Comparison of ENCODE assay signal across 1 cellular context in genomic region chr20:62603021-62603906, GRCh38.
TF ChIP-seq lines count a peak whose summit lies in the region.

No MANE protein-coding gene starts in this region.

TF ChIP-seq in K562, 482 proteins besides CTCF, POLR2A, EP300 and RAD21 (continued from another document):
- TF ChIP-seq PKNOX1 (IDR thresholded peaks at IDR 0.05), result peak; percentile 5; the same call in 1 of the 2 replicates
- TF ChIP-seq ZNF436 (CRISPR knock-in tag; IDR thresholded peaks at IDR 0.05), result no peak
- TF ChIP-seq E2F1 (CRISPR knock-in tag; IDR thresholded peaks at IDR 0.05), result no peak
- TF ChIP-seq TSHZ1 (CRISPR knock-in tag; IDR thresholded peaks at IDR 0.05), result no peak
- TF ChIP-seq KDM5B (IDR thresholded peaks at IDR 0.05; ENCODE audit: insufficient replicate concordance, low read depth, low read length), result no peak
- no peak for TF ChIP-seq ZNF518B (CRISPR knock-in tag; IDR thresholded peaks at IDR 0.05)
- no peak for TF ChIP-seq EGR1 (conservative IDR thresholded peaks at IDR 0.05)
- no peak for TF ChIP-seq ZNF551 (CRISPR knock-in tag; IDR thresholded peaks at IDR 0.05)
- no peak for TF ChIP-seq MAFK (IDR thresholded peaks at IDR 0.05; ENCODE audit: low read length)
- TF ChIP-seq RHOXF2B (CRISPR knock-in tag; conservative IDR thresholded peaks at IDR 0.05), result no peak
- TF ChIP-seq GABPA (tag; conservative IDR thresholded peaks at IDR 0.05; ENCODE audit: low read depth), result peak; percentile 51; the same call in 1 of the 2 replicates
- no peak for TF ChIP-seq NR3C1 (CRISPR knock-in tag; IDR thresholded peaks at IDR 0.05)
- TF ChIP-seq NFIC (IDR thresholded peaks at IDR 0.05), result 0 out of 2 replicates have a peak, but pooled peaks have one; percentile 9
- no peak for TF ChIP-seq ZNF444 (CRISPR knock-in tag; IDR thresholded peaks at IDR 0.05)
- no peak for TF ChIP-seq THAP12 (CRISPR knock-in tag; IDR thresholded peaks at IDR 0.05)
- TF ChIP-seq SNRNP70 (optimal IDR thresholded peaks at IDR 0.05; ENCODE audit: low read depth, low read length), result no peak
- no peak for TF ChIP-seq ELF1 (tag; IDR thresholded peaks at IDR 0.05)
- TF ChIP-seq DIDO1 (tag; IDR thresholded peaks at IDR 0.05; ENCODE audit: low read depth), result no peak
- TF ChIP-seq PRMT5 (CRISPR knock-in tag; IDR thresholded peaks at IDR 0.05), result no peak
- no peak for TF ChIP-seq SLC30A9 (CRISPR knock-in tag; IDR thresholded peaks at IDR 0.05)
- TF ChIP-seq HOMEZ (CRISPR knock-in tag; IDR thresholded peaks at IDR 0.05), result no peak
- TF ChIP-seq VEZF1 (CRISPR knock-in tag; IDR thresholded peaks at IDR 0.05), result peak; percentile 91
- no peak for TF ChIP-seq U2AF1 (optimal IDR thresholded peaks at IDR 0.05; ENCODE audit: low read depth, low read length)
- TF ChIP-seq STAT5A (IDR thresholded peaks at IDR 0.05; ENCODE audit: borderline replicate concordance, low read length), result no peak
- TF ChIP-seq ZNF134 (CRISPR knock-in tag; conservative IDR thresholded peaks at IDR 0.05), result no peak
- no peak for TF ChIP-seq ZNF146 (CRISPR knock-in tag; IDR thresholded peaks at IDR 0.05; ENCODE audit: unreplicated experiment)
- TF ChIP-seq MAX (CRISPR knock-in tag; IDR thresholded peaks at IDR 0.05), result peak; percentile 12; the same call in 1 of the 2 replicates
- TF ChIP-seq SMARCA4 (IDR thresholded peaks at IDR 0.05), result no peak
- no peak for TF ChIP-seq E2F8 (IDR thresholded peaks at IDR 0.05; ENCODE audit: low read depth, partially characterized antibody)
- no peak for TF ChIP-seq SMAD2 (IDR thresholded peaks at IDR 0.05; ENCODE audit: low read depth, low read length)
- no peak for TF ChIP-seq ZNF740 (CRISPR knock-in tag; IDR thresholded peaks at IDR 0.05)
- TF ChIP-seq ZNF740 (tag; IDR thresholded peaks at IDR 0.05), result no peak
- TF ChIP-seq HBP1 (CRISPR knock-in tag; IDR thresholded peaks at IDR 0.05), result no peak
- TF ChIP-seq ARID2 (IDR thresholded peaks at IDR 0.05), result no peak
- TF ChIP-seq FOXJ3 (CRISPR knock-in tag; IDR thresholded peaks at IDR 0.05), result no peak
- TF ChIP-seq CREB3 (tag; conservative IDR thresholded peaks at IDR 0.05; ENCODE audit: low read depth), result no peak
